ENCODE assay signal across 9 cellular contexts in genomic region chr1:119372493-119373086, GRCh38. TPM values are rescaled to one million over a fixed set of nuclear protein-coding genes. Genes with fewer than 3 reads are reported as not detected.
DNase-seq lines count a peak whose midpoint lies in the region; ATAC-seq and TF ChIP-seq lines count a peak whose summit lies in the region.
"Had no signal": no experiment of that assay in that cellular context is flagged by ENCODE, and none has a peak within 500 bp of the region (broad histone marks: within the 10 kb centered on the region; RNA-seq: fewer than 3 reads in every experiment).

No MANE protein-coding gene starts in this region.

- H3K9me3 ChIP-seq in SK-N-MC (ENCODE audit: low read depth, low read length) (no peaks in the 10 kb centered on the region), liver (ENCODE audit: control insufficient read depth in 4 of 4, low read length in 3 of 4) (no peaks in the 10 kb centered on the region)

- H3K9ac ChIP-seq in SK-N-MC (ENCODE audit: insufficient read length) (no peak overlapping the region), liver (ENCODE audit: low read depth in 1 of 2, low read length in 2 of 2) (peak overlapping the region in 1 of 2 donors; percentile 88)

- peaks cover 12 to 83% (median 63%) of the 10 kb centered on the region in 4 donors for H3K4me1 ChIP-seq in liver (ENCODE audit: control insufficient read depth in 4 of 4, insufficient read depth in 4 of 4, low read length in 3 of 4)

- no peak overlapping the region for H3K27ac ChIP-seq in SK-N-MC
- peak overlapping the region; percentile 28 to 45 for H3K27ac ChIP-seq in liver (ENCODE audit: low read depth in 1 of 2, low read length in 2 of 2)

- 20% methylated on average over 6 of the region's 6 CpGs for whole genome bisulfite sequencing in liver

- DNase-seq in AG08395 (ENCODE audit: low spot score) (peak; percentile 52), SK-N-MC (ENCODE audit: low read depth, low spot score) (no peak), NOMO-1 treated with DMSO at 0.1 percent for 48 hours (lab: John Stamatoyannopoulos, UW; ENCODE audit: unreplicated experiment) (no peak)
- no peak for DNase-seq in activated effector memory CD4-positive, alpha-beta T cell treated with anti-CD3 and anti-CD28 coated beads, Interleukin-2, amount 50 U/mL, for 16 hours

- TF ChIP-seq RAD21 in liver (IDR thresholded peaks at IDR 0.05), result peak; percentile 82 to 85

- TF ChIP-seq CTCF in liver (IDR thresholded peaks at IDR 0.05; ENCODE audit: low read depth, low read length, missing input control), result peak; percentile 55

- ATAC-seq in GM18861 (IDR thresholded peaks at IDR 0.05; ENCODE audit: unreplicated experiment) (peak; percentile 46), HG03175 (IDR thresholded peaks at IDR 0.05; ENCODE audit: unreplicated experiment) (peak; percentile 61), HG03457 (IDR thresholded peaks at IDR 0.05; ENCODE audit: unreplicated experiment) (no peak)

- H3K36me3 ChIP-seq in SK-N-MC (ENCODE audit: insufficient read depth, low read length) (no peaks in the 10 kb centered on the region), liver (ENCODE audit: control insufficient read depth in 4 of 4, insufficient read depth in 3 of 4, low read depth in 1 of 4, low read length in 3 of 4) (no peaks in the 10 kb centered on the region)

- H3K4me3 ChIP-seq in SK-N-MC (peak overlapping the region; percentile 29), liver (ENCODE audit: low read depth in 1 of 3, low read length in 3 of 3) (peak overlapping the region in 1 of 3 donors; percentile 14)

- no peaks in the 10 kb centered on the region for H3K27me3 ChIP-seq in liver (ENCODE audit: control insufficient read depth in 4 of 4, insufficient read depth in 4 of 4, low read length in 3 of 4)

TF ChIP-seq in liver, 16 proteins besides CTCF, POLR2A, EP300 and RAD21:
- TF ChIP-seq ZBTB33 (IDR thresholded peaks at IDR 0.05) (no peak), EGR1 (IDR thresholded peaks at IDR 0.05; ENCODE audit: low read depth in 2 of 2) (no peak), HNF4G (IDR thresholded peaks at IDR 0.05) (no peak), NR2F2 (IDR thresholded peaks at IDR 0.05) (no peak), RXRA (IDR thresholded peaks at IDR 0.05) (peak; percentile 5 to 20), GABPA (IDR thresholded peaks at IDR 0.05 in 1 of 2, conservative IDR thresholded peaks at IDR 0.05 in 1 of 2) (no peak), REST (IDR thresholded peaks at IDR 0.05) (no peak), SP1 (IDR thresholded peaks at IDR 0.05) (no peak), HNF4A (conservative IDR thresholded peaks at IDR 0.05) (peak in 1 of 2 donors; percentile 28), FOXA1 (IDR thresholded peaks at IDR 0.05) (no peak), JUND (IDR thresholded peaks at IDR 0.05) (no peak), TAF1 (conservative IDR thresholded peaks at IDR 0.05) (no peak), ATF3 (IDR thresholded peaks at IDR 0.05) (no peak)
- TF ChIP-seq, protein P1, sequence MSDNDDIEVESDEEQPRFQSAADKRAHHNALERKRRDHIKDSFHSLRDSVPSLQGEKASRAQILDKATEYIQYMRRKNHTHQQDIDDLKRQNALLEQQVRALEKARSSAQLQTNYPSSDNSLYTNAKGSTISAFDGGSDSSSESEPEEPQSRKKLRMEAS (IDR thresholded peaks at IDR 0.05), result no peak

RNA-seq across cellular contexts. Expression of gene HAO2, which starts 4.0 kb away (rescaled TPM):
- total RNA-seq in liver, result 100 to 1,000 TPM in 1 of 2 donors, 1 to 10 TPM in 1; 8.2 to 377 TPM
- polyA plus RNA-seq in liver, result 100 to 1,000 TPM in 1 of 2 donors, 10 to 100 TPM in 1; 64.1 to 236 TPM
- total RNA-seq: astrocyte had no signal

RNA-seq across cellular contexts. Expression of gene HSD3B2, which starts 42.4 kb away (rescaled TPM):
- total RNA-seq in liver, result under 1 TPM in 1 of 2 donors, not detected in 1; 0.25 TPM
- under 1 TPM; 0.14 to 0.18 TPM for polyA plus RNA-seq in liver
- total RNA-seq: astrocyte had no signal
